In genomic region chr14:87264386-87264785, GRCh38 we compare ENCODE assay signal across 18 cellular contexts.
DNase-seq lines count a peak whose midpoint lies in the region; ATAC-seq, FAIRE-seq and TF ChIP-seq lines count a peak whose summit lies in the region.
"Had no signal": no experiment of that assay in that cellular context is flagged by ENCODE, and none has a peak within 500 bp of the region (broad histone marks: within the 10 kb centered on the region; RNA-seq: fewer than 3 reads in every experiment).

No MANE protein-coding gene starts in this region.

- H3K9me1 ChIP-seq in keratinocyte (ENCODE audit: control insufficient read depth, extremely low read depth, insufficient read depth, low read length): no peaks in the 10 kb centered on the region

- H3K9ac ChIP-seq in mammary epithelial cell (ENCODE audit: insufficient read depth, low read length) (no peak overlapping the region), endodermal cell (ENCODE audit: extremely low read depth, low read length, poor library complexity, severe bottlenecking) (no peak overlapping the region), keratinocyte (ENCODE audit: control insufficient read depth, extremely low read depth, insufficient read depth, low read length) (no peak overlapping the region)
- H3K9ac ChIP-seq: BLaER1 had no signal

- BruUV-seq in mammary epithelial cell (replicated peaks; lab: Mats Ljungman, UMichigan): no TSS peak

- ATAC-seq in GM21515 (IDR thresholded peaks at IDR 0.05; ENCODE audit: unreplicated experiment) (no peak), GM19351 (IDR thresholded peaks at IDR 0.05; ENCODE audit: unreplicated experiment) (no peak)

- H3K9me3 ChIP-seq in mammary epithelial cell (replicated peaks; ENCODE audit: insufficient read depth, low read length) (no peaks in the 10 kb centered on the region), breast epithelium (no peaks in the 10 kb centered on the region), endodermal cell (ENCODE audit: control insufficient read depth, low read length) (peaks cover 4% of the 10 kb centered on the region), keratinocyte (ENCODE audit: control insufficient read depth, low read depth, low read length) (no peaks in the 10 kb centered on the region)
- H3K9me3 ChIP-seq: BLaER1, Caco-2 had no signal

- peaks cover 1% of the 10 kb centered on the region for H3K36me3 Mint-ChIP-seq in endodermal cell (ENCODE audit: low read depth)
- H3K36me3 Mint-ChIP-seq: CD8-positive, alpha-beta memory T cell had no signal

- peak overlapping the region; percentile 82 for H3K27ac ChIP-seq in mammary epithelial cell (ENCODE audit: insufficient read depth, low read depth, low read length)
- H3K27ac ChIP-seq in breast epithelium: no peak overlapping the region
- no peak overlapping the region for H3K27ac ChIP-seq in endodermal cell (ENCODE audit: low read depth, low read length)
- H3K27ac ChIP-seq in keratinocyte (ENCODE audit: control insufficient read depth, insufficient read depth, low read length): peak overlapping the region; percentile 76
- H3K27ac ChIP-seq: 22Rv1, BLaER1 had no signal

- peaks cover 45% of the 10 kb centered on the region for H3K4me1 Mint-ChIP-seq in endodermal cell
- H3K4me1 Mint-ChIP-seq: CD8-positive, alpha-beta memory T cell had no signal

- H3K4me3 ChIP-seq in mammary epithelial cell (replicated peaks in 1 of 3; ENCODE audit: insufficient read depth in 1 of 3, low read depth in 2 of 3, low read length in 3 of 3): no peak overlapping the region
- no peak overlapping the region for H3K4me3 ChIP-seq in breast epithelium
- peak overlapping the region; percentile 19 for H3K4me3 ChIP-seq in endodermal cell (ENCODE audit: low read length)
- peak overlapping the region in 1 of 3 experiments; percentile 35 for H3K4me3 ChIP-seq in keratinocyte (ENCODE audit: control insufficient read depth in 2 of 3, extremely low read depth in 1 of 3, insufficient read depth in 2 of 3, low read depth in 1 of 3, low read length in 3 of 3)
- no peak overlapping the region for H3K4me3 ChIP-seq in H7 (ENCODE audit: insufficient read depth, low read depth, low read length)
- H3K4me3 ChIP-seq: BLaER1 had no signal

- no peak overlapping the region for H3K4me3 Mint-ChIP-seq in endodermal cell
- H3K4me3 Mint-ChIP-seq: CD8-positive, alpha-beta memory T cell had no signal

- H3K4me2 ChIP-seq in mammary epithelial cell (ENCODE audit: insufficient read depth, low read depth, low read length): peak overlapping the region; percentile 23
- peak overlapping the region; percentile 37 for H3K4me2 ChIP-seq in keratinocyte (ENCODE audit: control insufficient read depth, extremely low read depth, insufficient read depth, low read depth, low read length)
- H3K4me2 ChIP-seq: BLaER1 had no signal

- 63% methylated on average over 1 of the region's 1 CpG for WGBS in mammary epithelial cell (ENCODE audit: low coverage, missing lambda C conversion rate)
- WGBS in endodermal cell (ENCODE audit: insufficient coverage in 1 of 2, insufficient read length in 1 of 2), 2 experiments: 90% methylated on average over 1 of the region's 1 CpG; no CpG with 5 or more reads in 1 of the 2 experiments

- FAIRE-seq in keratinocyte (lab: Jason Lieb, UNC): peak; percentile 94
- FAIRE-seq: GM12892, GM19239 had no signal

- H3K27me3 ChIP-seq in mammary epithelial cell (ENCODE audit: insufficient read depth, low read length): no peaks in the 10 kb centered on the region
- H3K27me3 ChIP-seq in breast epithelium: no peaks in the 10 kb centered on the region
- H3K27me3 ChIP-seq in endodermal cell (ENCODE audit: control insufficient read depth, insufficient read depth, low read length, poor library complexity, severe bottlenecking): no peaks in the 10 kb centered on the region
- H3K27me3 ChIP-seq in keratinocyte (ENCODE audit: control insufficient read depth, extremely low read depth, insufficient read depth, low read length): no peaks in the 10 kb centered on the region
- no peaks in the 10 kb centered on the region for H3K27me3 ChIP-seq in H7 (ENCODE audit: control insufficient read depth, insufficient read depth, low read length)
- H3K27me3 ChIP-seq: BLaER1 had no signal

- CTCF ChIA-PET in mammary epithelial cell (lab: Charles Lee; ENCODE audit: low non-redundant PET): no interaction called here

- H3K4me1 ChIP-seq in mammary epithelial cell (ENCODE audit: insufficient read depth, low read length): peaks cover 23% of the 10 kb centered on the region
- H3K4me1 ChIP-seq in breast epithelium: no peaks in the 10 kb centered on the region
- peaks cover 4% of the 10 kb centered on the region for H3K4me1 ChIP-seq in endodermal cell (ENCODE audit: control insufficient read depth, insufficient read depth, low read length)
- H3K4me1 ChIP-seq in keratinocyte (ENCODE audit: control insufficient read depth, extremely low read depth, insufficient read depth, low read length): peaks cover 14% of the 10 kb centered on the region
- H3K4me1 ChIP-seq: BLaER1, Caco-2 had no signal

- in situ Hi-C loops in mammary epithelial cell (cut with MboI; ENCODE audit: low sequenced_read_pairs in 2 of 2): no loop called here

- intact Hi-C loops in mammary epithelial cell (cut with micrococcal nuclease) (loop anchor here (1.0 kb wide), 1 partner anchor 131 kb away; no protein-coding TSS in a partner anchor), breast epithelium (cut with DNase I; ENCODE audit: low total_unique reads) (no loop called here)

- dilution Hi-C loops in mammary epithelial cell (cut with HindIII; ENCODE audit: low sequenced_read_pairs): no loop called here
- dilution Hi-C loops in keratinocyte (cut with MboI; ENCODE audit: extremely low pct_ligation_motif_present, low sequenced_read_pairs): no loop called here

- H3K79me2 ChIP-seq in mammary epithelial cell (ENCODE audit: insufficient read depth, low read length) (no peaks in the 10 kb centered on the region), keratinocyte (ENCODE audit: control insufficient read depth, insufficient read depth, low read length) (no peaks in the 10 kb centered on the region)

- H3K9me3 Mint-ChIP-seq in endodermal cell: peaks cover 1% of the 10 kb centered on the region

- TF ChIP-seq CTCF in mammary epithelial cell (conservative IDR thresholded peaks at IDR 0.05 in 1 of 2, IDR thresholded peaks at IDR 0.05 in 1 of 2; ENCODE audit: extremely low read depth in 1 of 2, insufficient read depth in 1 of 2, low read depth in 1 of 2, low read length in 2 of 2) (no peak), breast epithelium (IDR thresholded peaks at IDR 0.05) (no peak), endodermal cell (conservative IDR thresholded peaks at IDR 0.05) (no peak), keratinocyte (optimal IDR thresholded peaks at IDR 0.05 in 1 of 3, IDR thresholded peaks at IDR 0.05 in 1 of 3, conservative IDR thresholded peaks at IDR 0.05 in 1 of 3; ENCODE audit: extremely low read depth in 1 of 3, insufficient read depth in 2 of 3, low read length in 3 of 3) (no peak)

- no peaks in the 10 kb centered on the region for H4K20me1 ChIP-seq in mammary epithelial cell (ENCODE audit: insufficient read depth, low read length)
- no peaks in the 10 kb centered on the region for H4K20me1 ChIP-seq in keratinocyte (ENCODE audit: control insufficient read depth, extremely low read depth, insufficient read depth, low read length)
- H4K20me1 ChIP-seq: BLaER1 had no signal

- no peaks in the 10 kb centered on the region for H3K36me3 ChIP-seq in mammary epithelial cell (ENCODE audit: insufficient read depth, low read length)
- no peaks in the 10 kb centered on the region for H3K36me3 ChIP-seq in breast epithelium
- no peaks in the 10 kb centered on the region for H3K36me3 ChIP-seq in endodermal cell (ENCODE audit: control insufficient read depth, insufficient read depth, low read length)
- H3K36me3 ChIP-seq in keratinocyte (ENCODE audit: control insufficient read depth in 2 of 2, extremely low read depth in 1 of 2, insufficient read depth in 2 of 2, low read length in 2 of 2): no peaks in the 10 kb centered on the region
- no peaks in the 10 kb centered on the region for H3K36me3 ChIP-seq in H7 (replicated peaks; ENCODE audit: control insufficient read depth, insufficient read depth, low read length)
- H3K36me3 ChIP-seq: BLaER1 had no signal

- no peak for TF ChIP-seq POLR2A in breast epithelium (IDR thresholded peaks at IDR 0.05)

- no peak overlapping the region for H3K27ac Mint-ChIP-seq in endodermal cell
- H3K27ac Mint-ChIP-seq: CD8-positive, alpha-beta memory T cell had no signal

- DNase-seq in mammary epithelial cell (peak; percentile 86), breast epithelium (ENCODE audit: low spot score in 2 of 2) (no peak), endodermal cell (no peak), keratinocyte (ENCODE audit: low read depth, low spot score) (peak; percentile 86), H7 (no peak), NCI-H146 (lab: John Stamatoyannopoulos, UW) (no peak)
- DNase-seq: AML-193; Caco-2; CD8-positive, alpha-beta memory T cell; DND-41; GDM1; IMR-90 had no signal

- H2AFZ ChIP-seq in mammary epithelial cell (ENCODE audit: low read depth, low read length): peak overlapping the region; percentile 14
- peak overlapping the region; percentile 43 for H2AFZ ChIP-seq in keratinocyte (ENCODE audit: control insufficient read depth, low read length)

- H3K27me3 Mint-ChIP-seq in endodermal cell (ENCODE audit: insufficient read depth): no peaks in the 10 kb centered on the region
- H3K27me3 Mint-ChIP-seq: CD8-positive, alpha-beta memory T cell had no signal

Comparison
In these comparisons a context has a peak if more than half of its experiments do, and no peak if none do; other contexts are left out.
1. DNase-seq: peak in mammary epithelial cell (single experiment) and keratinocyte (single experiment); none in breast epithelium (0 of 2), endodermal cell (single experiment), H7 (single experiment) and NCI-H146 (single experiment).
2. H3K27ac ChIP-seq: peak in mammary epithelial cell (single experiment) and keratinocyte (single experiment); none in breast epithelium (0 of 2) and endodermal cell (single experiment).